Comparison of ENCODE assay signal across 8 cellular contexts in the genomic region with DNA sequence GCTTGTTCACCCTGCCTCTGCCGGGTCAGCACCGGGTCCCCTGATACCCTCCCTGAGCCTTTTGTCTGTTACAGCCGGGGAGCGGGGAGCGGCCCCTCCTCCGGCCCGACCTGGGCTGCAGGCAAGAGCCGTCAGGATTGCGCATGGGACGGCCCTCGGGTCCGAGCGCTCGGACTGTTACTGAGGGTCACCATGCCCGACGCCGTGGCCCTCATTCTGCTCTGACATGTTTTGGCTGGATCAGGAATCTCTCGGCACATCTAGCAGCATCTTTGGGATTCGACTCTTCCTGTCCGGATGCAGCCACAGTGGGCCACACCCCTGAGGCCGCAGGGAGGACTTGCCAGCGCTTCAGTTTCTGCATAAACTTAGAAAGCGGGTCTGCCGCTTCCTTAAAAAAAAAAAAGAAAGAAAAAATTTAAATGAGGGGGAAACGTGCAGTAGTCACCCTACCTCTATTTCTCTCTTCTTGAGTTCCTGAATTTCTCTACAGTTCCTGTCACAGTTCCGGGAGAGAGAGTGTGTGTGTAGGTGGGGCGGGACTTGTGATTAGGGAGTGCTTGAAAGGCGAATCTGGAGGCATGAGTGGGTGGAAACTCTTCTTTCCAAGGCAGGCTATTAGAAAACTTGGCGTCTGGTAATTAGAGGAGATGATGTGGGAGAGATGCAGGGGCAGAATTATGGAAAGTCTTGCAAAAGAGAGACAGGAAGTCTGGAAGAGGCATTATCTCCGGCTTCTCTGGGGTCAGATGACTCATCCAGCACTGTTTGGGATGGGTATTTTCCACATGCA. TPM values are rescaled to one million over a fixed set of nuclear protein-coding genes. Genes with fewer than 3 reads are reported as not detected.
DNase-seq lines count a peak whose midpoint lies in the region; ATAC-seq, FAIRE-seq and TF ChIP-seq lines count a peak whose summit lies in the region.

No MANE protein-coding gene starts in this region.

- H3K27ac ChIP-seq in BLaER1 treated with 17β-estradiol and CSF1 and Interleukin-3, amounts not matched to agents 10 nM and 100 nM, result peak overlapping the region; percentile 73 to 95 (median 92)
- H3K27ac ChIP-seq in dorsolateral prefrontal cortex, result peak overlapping the region; percentile 56 to 97 (median 92)
- peak overlapping the region; percentile 95 for H3K27ac ChIP-seq in HepG2 (ENCODE audit: extremely low read length, insufficient read depth, low read length)

- H2AFZ ChIP-seq in HepG2 (ENCODE audit: low read length), result peak overlapping the region; percentile 1

- peaks cover 18% of the 10 kb centered on the region for H3K27me3 Mint-ChIP-seq in WTC11 (ENCODE audit: low read depth)

- peak overlapping the region; percentile 84 to 99 (median 92) for H3K4me3 ChIP-seq in BLaER1 treated with 17β-estradiol and CSF1 and Interleukin-3, amounts not matched to agents 10 nM and 100 nM
- H3K4me3 ChIP-seq in dorsolateral prefrontal cortex (peak overlapping the region; percentile 59 to 98 (median 89)), HepG2 (replicated peaks in 1 of 3; ENCODE audit: insufficient read depth in 1 of 3, low read depth in 2 of 3, low read length in 3 of 3) (peak overlapping the region; percentile 84 to 95 (median 92))

- CTCF ChIA-PET in WTC11 (lab: Charles Lee) (no interaction called here), HepG2 (lab: Yijun Ruan, JAX; ENCODE audit: low intra/inter-chr PET ratio, low total read pairs) (no interaction called here)

- TF ChIP-seq EP300 in HepG2 (IDR thresholded peaks at IDR 0.05; ENCODE audit: low read depth in 2 of 2, low read length in 2 of 2) (no peak), HepG2 (CRISPR knock-in tag; IDR thresholded peaks at IDR 0.05; ENCODE audit: borderline replicate concordance) (no peak)

- under 1% methylated on average over 14 of the region's 30 CpGs for WGBS in HepG2 (ENCODE audit: low lambda C conversion rate)

- ATAC-seq in GM21515 (IDR thresholded peaks at IDR 0.05; ENCODE audit: unreplicated experiment) (peak; percentile 1), WTC11 (no peak), HepG2 (peak; percentile 14)

- intact Hi-C loops in dorsolateral prefrontal cortex (cut with DNase I), result loop anchor here (5.0 to 10.0 kb wide), 7 partner anchors 196 to 1829 kb away; a partner anchor contains a TSS
- intact Hi-C loops in HepG2 (cut with micrococcal nuclease; ENCODE audit: unreplicated experiment), result no loop called here

- no peak for TF ChIP-seq RAD21 in HepG2 (CRISPR knock-in tag; IDR thresholded peaks at IDR 0.05)

- H3K4me3 Mint-ChIP-seq in WTC11, result peak overlapping the region; percentile 86

- peaks cover 25 to 61% (median 38%) of the 10 kb centered on the region in 10 experiments for H3K4me1 ChIP-seq in BLaER1 treated with 17β-estradiol and CSF1 and Interleukin-3, amounts not matched to agents 10 nM and 100 nM
- H3K4me1 ChIP-seq in HepG2 (ENCODE audit: insufficient read depth, low read length), result peaks cover 37% of the 10 kb centered on the region

- peak; percentile 78 for FAIRE-seq in HepG2 (lab: Jason Lieb, UNC)

- H3K9me3 ChIP-seq in BLaER1 treated with 17β-estradiol and CSF1 and Interleukin-3, amounts not matched to agents 10 nM and 100 nM (replicated peaks in 1 of 11), result no peaks in the 10 kb centered on the region
- H3K9me3 ChIP-seq in HepG2 (ENCODE audit: low read length), result no peaks in the 10 kb centered on the region

- H3K9ac ChIP-seq in BLaER1 treated with 17β-estradiol and CSF1 and Interleukin-3, amounts not matched to agents 10 nM and 100 nM, result peak overlapping the region; percentile 84 to 95 (median 92)
- peak overlapping the region; percentile 88 for H3K9ac ChIP-seq in HepG2 (ENCODE audit: insufficient read depth, low read depth, low read length)

- DNase-seq in NCI-H2107 (lab: John Stamatoyannopoulos, UW) (peak; percentile 32), WTC11 (ENCODE audit: low spot score) (peak; percentile 41), dorsolateral prefrontal cortex (peak in 8 of 10 donors; percentile 17 to 56 (median 38)), HepG2 (ENCODE audit: low spot score) (peak; percentile 69), NCI-H1930 (lab: John Stamatoyannopoulos, UW) (no peak)
- peak; percentile 35 for DNase-seq in stimulated activated CD4-positive, alpha-beta T cell treated with anti-CD3 and anti-CD28 coated beads, Interleukin-4, amount 100 ng/mL, for 1 hour

- H3K4me2 ChIP-seq in BLaER1 treated with 17β-estradiol and CSF1 and Interleukin-3, amounts not matched to agents 10 nM and 100 nM, result peak overlapping the region; percentile 77 to 93 (median 86)
- peak overlapping the region; percentile 95 for H3K4me2 ChIP-seq in HepG2 (ENCODE audit: low read depth, low read length)

- TF ChIP-seq POLR2A in HepG2 (IDR thresholded peaks at IDR 0.05; ENCODE audit: insufficient read depth in 1 of 2, low read depth in 2 of 2, low read length in 2 of 2), result no peak

- H3K4me1 Mint-ChIP-seq in WTC11, result peaks cover 24% of the 10 kb centered on the region

- no peaks in the 10 kb centered on the region for H3K27me3 ChIP-seq in BLaER1 treated with 17β-estradiol and CSF1 and Interleukin-3, amounts not matched to agents 10 nM and 100 nM
- no peaks in the 10 kb centered on the region for H3K27me3 ChIP-seq in dorsolateral prefrontal cortex
- H3K27me3 ChIP-seq in HepG2 (ENCODE audit: control insufficient read depth in 1 of 2, insufficient read depth in 2 of 2, low read length in 2 of 2), result no peaks in the 10 kb centered on the region; a peak in 1 of 5 replicates

- peaks cover 0 to 47% (median 6%) of the 10 kb centered on the region in 11 experiments; a peak in 10 of 22 replicates for H4K20me1 ChIP-seq in BLaER1 treated with 17β-estradiol and CSF1 and Interleukin-3, amounts not matched to agents 10 nM and 100 nM
- no peaks in the 10 kb centered on the region for H4K20me1 ChIP-seq in HepG2 (ENCODE audit: insufficient read depth, low read length)

- H3K36me3 Mint-ChIP-seq in WTC11, result peaks cover 3% of the 10 kb centered on the region; the same call in 1 of the 2 replicates

- peaks cover 19% of the 10 kb centered on the region for H3K79me2 ChIP-seq in HepG2 (ENCODE audit: insufficient read depth, low read length)

- H3K27ac Mint-ChIP-seq in WTC11, result no peak overlapping the region; the same call in 1 of the 2 replicates

- POLR2A ChIA-PET in WTC11 (lab: Charles Lee) (interaction anchor here (0.6 to 1.3 kb wide), 2 partner anchors 12 to 157 kb away, joined by 3 to 8 read pairs; a partner anchor contains a TSS), HepG2 (lab: Yijun Ruan, JAX) (interaction anchor here (1.2 to 4.0 kb wide), 5 partner anchors 82 to 487 kb away, joined by 3 to 29 read pairs (median 9); a partner anchor contains a TSS)

- TF ChIP-seq CTCF in WTC11 (IDR thresholded peaks at IDR 0.05) (no peak), dorsolateral prefrontal cortex (IDR thresholded peaks at IDR 0.05 in 54 of 56, conservative IDR thresholded peaks at IDR 0.05 in 2 of 56; ENCODE audit: low read depth in 1 of 56, partially characterized antibody in 56 of 56) (peak in 2 of 56 donors; percentile 4 to 5), HepG2 (CRISPR knock-in tag; IDR thresholded peaks at IDR 0.05) (no peak)

- in situ Hi-C loops in HepG2 (cut with HindIII; ENCODE audit: extremely low pct_ligation_motif_present, low pct_unique_long_range_greater_than_20kb), result no loop called here

- no peaks in the 10 kb centered on the region for H3K9me3 Mint-ChIP-seq in WTC11

- BruUV-seq in HepG2 (replicated peaks; lab: Mats Ljungman, UMichigan), result TSS peak; percentile 75

- H3K36me3 ChIP-seq in BLaER1 treated with 17β-estradiol and CSF1 and Interleukin-3, amounts not matched to agents 10 nM and 100 nM, result peaks cover 13 to 38% (median 23%) of the 10 kb centered on the region in 11 experiments; a peak in 21 of 22 replicates
- H3K36me3 ChIP-seq in HepG2 (replicated peaks in 1 of 2; ENCODE audit: control insufficient read depth in 1 of 2, insufficient read depth in 2 of 2, low read length in 2 of 2), result no peaks in the 10 kb centered on the region; a peak in 1 of 5 replicates

TF ChIP-seq in WTC11, 78 proteins besides CTCF, POLR2A, EP300 and RAD21 (continues in another document):
- TF ChIP-seq ZNF219 (CRISPR knock-in tag; IDR thresholded peaks at IDR 0.05; ENCODE audit: borderline replicate concordance), result 0 out of 2 replicates have a peak, but pooled peaks have one; percentile 12

TF ChIP-seq in HepG2, 621 proteins besides CTCF, POLR2A, EP300 and RAD21 (continues in another document):
- TF ChIP-seq KDM6A (CRISPR knock-in tag; IDR thresholded peaks at IDR 0.05; ENCODE audit: low read depth) (no peak), WIZ (CRISPR knock-in tag; IDR thresholded peaks at IDR 0.05) (no peak)

RNA-seq across cellular contexts. Expression of a gene that starts 1.0 kb away (rescaled TPM):
- total RNA-seq in WTC11 (2021) (9.0 to 12.5 TPM (median 10.6 TPM) in 3 replicates), dorsolateral prefrontal cortex (10 to 100 TPM in 114 of 120 experiments, 1 to 10 TPM in 6; 7.2 to 27.9 (median 14.7) TPM), HepG2 (2016; rRNA removed; fragmentation: Illumina TruSeq; extraction: Trizol) (9.9 and 15.1 TPM in 2 replicates)
- total RNA-seq in HepG2 (2016; cell fraction: cytosol; rRNA removed; fragmentation: Illumina TruSeq; extraction: Trizol; ENCODE audit: low read depth), result 8.3 and 8.9 TPM in 2 replicates
- 9.2 and 15.1 TPM in 2 replicates for total RNA-seq in HepG2 (2016; cell fraction: insoluble cytoplasmic fraction; rRNA removed; fragmentation: Illumina TruSeq; extraction: Trizol)
- 6.2 and 6.3 TPM in 2 replicates for total RNA-seq in HepG2 (2016; cell fraction: membrane; rRNA removed; fragmentation: Illumina TruSeq; extraction: Trizol)
- total RNA-seq in HepG2 (2016; cell fraction: nucleus; rRNA removed; fragmentation: Illumina TruSeq; extraction: Trizol), result 24.1 and 32.0 TPM in 2 replicates
- 13.0 and 16.2 TPM in 2 replicates for polyA plus RNA-seq in HepG2 (2011; rRNA removed)
- 5.4 and 9.6 TPM in 2 replicates for polyA plus RNA-seq in HepG2 (2011; cell fraction: cytosol; rRNA removed)
- polyA plus RNA-seq in HepG2 (2011; cell fraction: nucleus; rRNA removed), result 17.3 TPM in 2 replicates
- 16.5 and 25.6 TPM in 2 replicates for polyA plus RNA-seq in HepG2 (2012)
- polyA plus RNA-seq in HepG2 (2016; cell fraction: cytosol; fragmentation: Illumina TruSeq; extraction: Trizol; ENCODE audit: low read depth), result 0.47 and 0.84 TPM in 2 replicates
- polyA plus RNA-seq in HepG2 (2016; cell fraction: insoluble cytoplasmic fraction; fragmentation: Illumina TruSeq; extraction: Trizol; ENCODE audit: low read depth), result 7.1 and 8.1 TPM in 2 replicates
- 1.6 and 2.5 TPM in 2 replicates for polyA plus RNA-seq in HepG2 (2016; cell fraction: membrane; fragmentation: Illumina TruSeq; extraction: Trizol; ENCODE audit: low read depth)
- polyA plus RNA-seq in HepG2 (2016; cell fraction: nucleus; fragmentation: Illumina TruSeq; extraction: Trizol; ENCODE audit: insufficient read depth, low read depth), result 33.9 and 34.2 TPM in 2 replicates
- polyA minus RNA-seq in HepG2 (2011; rRNA and poly(A)+ RNA removed; ENCODE audit: low replicate concordance), result 2.3 and 9.3 TPM in 2 replicates
- 21.9 and 33.0 TPM in 2 replicates for polyA minus RNA-seq in HepG2 (2011; cell fraction: cytosol; rRNA and poly(A)+ RNA removed)
- polyA minus RNA-seq in HepG2 (2011; cell fraction: nucleus; rRNA and poly(A)+ RNA removed), result 24.2 and 24.7 TPM in 2 replicates

Comparison
In these comparisons a context has a peak if more than half of its experiments do, and no peak if none do; other contexts are left out.
1. DNase-seq: peak in NCI-H2107 (single experiment), WTC11 (single experiment), dorsolateral prefrontal cortex (8 of 10), HepG2 (single experiment) and stimulated activated CD4-positive, alpha-beta T cell treated with anti-CD3 and anti-CD28 coated beads, Interleukin-4, amount 100 ng/mL, for 1 hour (single experiment); none in NCI-H1930 (0 of 2).
2. Peak in every context shown above with its lines, with median percentiles within 50 percentile points of each other: H3K27ac ChIP-seq and H3K4me3 ChIP-seq.